ENCODE assay signal across 21 cellular contexts in genomic region chr2:144552821-144553220, GRCh38.
"Had no signal": no experiment of that assay in that cellular context is flagged by ENCODE, and none has a peak within 500 bp of the region (broad histone marks: within the 10 kb centered on the region; RNA-seq: fewer than 3 reads in every experiment).

No MANE protein-coding gene starts in this region.

- DNase-seq: activated CD4-positive, alpha-beta T cell treated with anti-CD3 and anti-CD28 coated beads, Interleukin-2, amount 10 ng/mL, durations not matched to agents 7 days and 5 days; activated CD8-positive, alpha-beta T cell treated with anti-CD3 and anti-CD28 coated beads, Interleukin-2, amount 10 ng/mL, durations not matched to agents 7 days and 5 days; activated naive CD4-positive, alpha-beta T cell; activated naive CD8-positive, alpha-beta T cell treated with anti-CD3 and anti-CD28 coated beads for 36 hours; esophagus squamous epithelium; gastrocnemius medialis; head of caudate nucleus; islet precursor cell; left cardiac atrium; nucleus accumbens; posterior cingulate gyrus; right lobe of liver; stimulated activated CD4-positive, alpha-beta T cell treated with anti-CD3 and anti-CD28 coated beads, Interleukin-2, amount 100 ng/mL, for 48 hours; stimulated activated CD8-positive, alpha-beta memory T cell treated with anti-CD3 and anti-CD28 coated beads, Interleukin-4, amount 100 ng/mL, for 48 hours; stimulated activated naive CD4-positive, alpha-beta T cell; testis had no signal

- H3K9me3 ChIP-seq: esophagus squamous epithelium, gastrocnemius medialis, right lobe of liver, testis, vagina had no signal

- H3K27me3 ChIP-seq: esophagus squamous epithelium, gastrocnemius medialis, right lobe of liver, testis, vagina had no signal

- FAIRE-seq: bronchial epithelial cell had no signal

- H3K4me3 ChIP-seq: coronary artery, esophagus squamous epithelium, gastrocnemius medialis, right lobe of liver, testis, vagina had no signal

- H3K4me3 Mint-ChIP-seq: activated CD4-positive, alpha-beta T cell treated with anti-CD3 and anti-CD28 coated beads, Interleukin-2, amount 10 ng/mL, durations not matched to agents 7 days and 5 days; activated CD8-positive, alpha-beta T cell treated with anti-CD3 and anti-CD28 coated beads, Interleukin-2, amount 10 ng/mL, durations not matched to agents 7 days and 5 days; activated naive CD8-positive, alpha-beta T cell treated with anti-CD3 and anti-CD28 coated beads for 36 hours had no signal

- H3K36me3 ChIP-seq: esophagus squamous epithelium, gastrocnemius medialis, right lobe of liver, vagina had no signal

- H3K9me3 Mint-ChIP-seq: activated CD4-positive, alpha-beta T cell treated with anti-CD3 and anti-CD28 coated beads, Interleukin-2, amount 10 ng/mL, durations not matched to agents 7 days and 5 days; activated naive CD8-positive, alpha-beta T cell treated with anti-CD3 and anti-CD28 coated beads for 36 hours; activated T-helper 2 cell treated with anti-CD3 and anti-CD28 coated beads, Interferon-gamma antibody, Interleukin-2, Interleukin-4, amounts not matched to agents 10 μg/mL and 5 μg/mL and 100 μg/mL, durations not matched to agents 14 hours and 24 hours and 36 hours had no signal

- H3K4me1 ChIP-seq: esophagus squamous epithelium, gastrocnemius medialis, right lobe of liver, testis, vagina had no signal

- H3K27ac ChIP-seq: coronary artery, esophagus squamous epithelium, gastrocnemius medialis, right lobe of liver, testis, vagina had no signal

- H3K27ac Mint-ChIP-seq: activated CD4-positive, alpha-beta T cell treated with anti-CD3 and anti-CD28 coated beads, Interleukin-2, amount 10 ng/mL, durations not matched to agents 7 days and 5 days; activated CD8-positive, alpha-beta T cell treated with anti-CD3 and anti-CD28 coated beads, Interleukin-2, amount 10 ng/mL, durations not matched to agents 7 days and 5 days; activated naive CD8-positive, alpha-beta T cell treated with anti-CD3 and anti-CD28 coated beads for 36 hours; activated T-helper 2 cell treated with anti-CD3 and anti-CD28 coated beads, Interferon-gamma antibody, Interleukin-2, Interleukin-4, amounts not matched to agents 10 μg/mL and 5 μg/mL and 100 μg/mL, durations not matched to agents 14 hours and 24 hours and 36 hours had no signal

- ATAC-seq: activated CD4-positive, CD25-positive, alpha-beta regulatory T cell treated with anti-CD3 and anti-CD28 coated beads, Interleukin-2, amount 50 U/mL, for 24 hours; activated CD8-positive, alpha-beta T cell treated with anti-CD3 and anti-CD28 coated beads, Interleukin-2, amount 10 ng/mL, durations not matched to agents 7 days and 5 days; gastrocnemius medialis; left cardiac atrium; right lobe of liver had no signal

- H3K36me3 Mint-ChIP-seq: activated naive CD8-positive, alpha-beta T cell treated with anti-CD3 and anti-CD28 coated beads for 36 hours had no signal
